In genomic region chr12:131132118-131132892, GRCh38 we compare ENCODE assay signal across 8 cellular contexts.
DNase-seq lines count a peak whose midpoint lies in the region; ATAC-seq lines count a peak whose summit lies in the region.

No MANE protein-coding gene starts in this region.

- ATAC-seq in HG03460 (IDR thresholded peaks at IDR 0.05; ENCODE audit: unreplicated experiment) (peak; percentile 67), HG03571 (IDR thresholded peaks at IDR 0.05; ENCODE audit: unreplicated experiment) (no peak)

- DNase-seq in SIG-M5 treated with dmso at 0.1 percent for 504 hours (lab: John Stamatoyannopoulos, UW; ENCODE audit: unreplicated experiment) (peak; percentile 45), SIG-M5 (lab: John Stamatoyannopoulos, UW) (no peak), T follicular helper cell (ENCODE audit: low read depth) (peak; percentile 58), anterior cingulate cortex (lab: John Stamatoyannopoulos, UW) (peak in 43 of 58 donors; percentile 14 to 72 (median 38)), iPS DF 4.7 (ENCODE audit: extremely low read depth, low spot score) (peak; percentile 53)
- DNase-seq in stimulated activated CD4-positive, alpha-beta T cell treated with anti-CD3 and anti-CD28 coated beads, Interleukin-12 subunit alpha, Interleukin-12 subunit beta, amount 100 ng/mL, for 24 hours (ENCODE audit: low read depth in 2 of 2): peak; percentile 55 to 82
